In genomic region chr2:127968610-127969339, GRCh38 we compare ENCODE assay signal across 29 cellular contexts. TPM values are rescaled to one million over a fixed set of nuclear protein-coding genes. Genes with fewer than 3 reads are reported as not detected.
DNase-seq lines count a peak whose midpoint lies in the region; ATAC-seq, FAIRE-seq and TF ChIP-seq lines count a peak whose summit lies in the region.
"Had no signal": no experiment of that assay in that cellular context is flagged by ENCODE, and none has a peak within 500 bp of the region (broad histone marks: within the 10 kb centered on the region; RNA-seq: fewer than 3 reads in every experiment).

No MANE protein-coding gene starts in this region.

- no peaks in the 10 kb centered on the region for H3K9me3 ChIP-seq in pancreas
- H3K9me3 ChIP-seq: BE2C, esophagus muscularis mucosa, right atrium auricular region had no signal

- no peak overlapping the region for H3K27ac Mint-ChIP-seq in progenitor cell of endocrine pancreas
- H3K27ac Mint-ChIP-seq: activated naive CD8-positive, alpha-beta T cell treated with anti-CD3 and anti-CD28 coated beads for 36 hours; activated T-helper 2 cell treated with anti-CD3 and anti-CD28 coated beads, Interferon-gamma antibody, Interleukin-2, Interleukin-4, amounts not matched to agents 10 μg/mL and 5 μg/mL and 100 μg/mL, durations not matched to agents 14 hours and 24 hours and 36 hours; memory B cell had no signal

- peaks cover 0 to 4% (median 0%) of the 10 kb centered on the region in 3 donors for H3K4me1 ChIP-seq in pancreas
- H3K4me1 ChIP-seq: BE2C, esophagus muscularis mucosa, right atrium auricular region had no signal

- no peaks in the 10 kb centered on the region for H3K27me3 Mint-ChIP-seq in progenitor cell of endocrine pancreas
- H3K27me3 Mint-ChIP-seq: activated naive CD8-positive, alpha-beta T cell treated with anti-CD3 and anti-CD28 coated beads for 36 hours; memory B cell had no signal

- intact Hi-C loops in pancreas (cut with DNase I), result no loop called here

- POLR2A ChIA-PET in AG04449 (lab: Yijun Ruan, JAX), result no interaction called here

- TF ChIP-seq CTCF in AG04449 (IDR thresholded peaks at IDR 0.05; ENCODE audit: insufficient read depth, low read length, missing control alignments), result no peak
- TF ChIP-seq CTCF in fibroblast of villous mesenchyme (IDR thresholded peaks at IDR 0.05; ENCODE audit: insufficient read depth, low read depth, low read length), result no peak
- no peak for TF ChIP-seq CTCF in progenitor cell of endocrine pancreas (IDR thresholded peaks at IDR 0.05; ENCODE audit: unreplicated experiment)
- TF ChIP-seq CTCF in pancreas (IDR thresholded peaks at IDR 0.05), result no peak

- DNase-seq in AG04449 (ENCODE audit: low read depth, low spot score) (peak; percentile 9), amniotic epithelial cell (ENCODE audit: low read depth) (peak; percentile 86), fibroblast of villous mesenchyme (ENCODE audit: low read depth) (peak; percentile 79), pons (ENCODE audit: low spot score) (peak; percentile 48), progenitor cell of endocrine pancreas (ENCODE audit: low spot score, unreplicated experiment) (no peak), cortex of kidney (lab: John Stamatoyannopoulos, UW) (no peak), pancreas (no peak)
- DNase-seq: activated CD4-positive, alpha-beta T cell treated with anti-CD3 and anti-CD28 coated beads, Interleukin-2, amount 50 U/mL, for 48 hours; activated naive CD8-positive, alpha-beta T cell treated with anti-CD3 and anti-CD28 coated beads for 36 hours; BE2C; effector CD8-positive, alpha-beta T cell; GF-D8; KBM-7; kidney glomerular epithelial cell; NCI-H524 treated with DMSO at 0.1 percent for 48 hours; NK-92 treated with Interleukin-12 subunit alpha and Interleukin-12 subunit beta, amount 100 ng/mL, for 24 hours; PC-9; Right ventricle myocardium superior; stimulated activated CD4-positive, alpha-beta T cell treated with anti-CD3 and anti-CD28 coated beads, Interleukin-12 subunit alpha, Interleukin-12 subunit beta, amount 100 ng/mL, for 4 hours; stimulated activated CD4-positive, alpha-beta T cell treated with anti-CD3 and anti-CD28 coated beads, Interleukin-4, amount 100 ng/mL, for 4 hours; stimulated activated naive CD4-positive, alpha-beta T cell treated with Interleukin-2 at 50 U/mL for 16 hours; trophoblast cell had no signal

- H3K36me3 Mint-ChIP-seq in progenitor cell of endocrine pancreas (ENCODE audit: insufficient read depth), result peaks cover 33% of the 10 kb centered on the region

- H3K27me3 ChIP-seq in pancreas, result no peaks in the 10 kb centered on the region
- H3K27me3 ChIP-seq: BE2C, esophagus muscularis mucosa, right atrium auricular region had no signal

- FAIRE-seq in pancreas (lab: Jason Lieb, UNC), result no peak
- FAIRE-seq: GM18507, H1 had no signal

- peaks cover 6% of the 10 kb centered on the region for H3K4me1 Mint-ChIP-seq in progenitor cell of endocrine pancreas (ENCODE audit: low read depth)
- H3K4me1 Mint-ChIP-seq: activated naive CD8-positive, alpha-beta T cell treated with anti-CD3 and anti-CD28 coated beads for 36 hours had no signal

- no peaks in the 10 kb centered on the region for H3K9me3 Mint-ChIP-seq in progenitor cell of endocrine pancreas (ENCODE audit: low read depth)
- H3K9me3 Mint-ChIP-seq: activated naive CD8-positive, alpha-beta T cell treated with anti-CD3 and anti-CD28 coated beads for 36 hours; memory B cell had no signal

- H3K4me3 ChIP-seq in AG04449 (ENCODE audit: low read depth, low read length) (no peak overlapping the region), fibroblast of villous mesenchyme (ENCODE audit: low read depth, low read length) (no peak overlapping the region), pancreas (no peak overlapping the region)
- H3K4me3 ChIP-seq: esophagus muscularis mucosa, PC-9, right atrium auricular region had no signal

- H3K4me3 Mint-ChIP-seq in progenitor cell of endocrine pancreas (ENCODE audit: low read depth), result no peak overlapping the region
- H3K4me3 Mint-ChIP-seq: activated naive CD8-positive, alpha-beta T cell treated with anti-CD3 and anti-CD28 coated beads for 36 hours; memory B cell had no signal

- H3K36me3 ChIP-seq in pancreas, result peaks cover 0 to 4% (median 0%) of the 10 kb centered on the region in 3 donors
- H3K36me3 ChIP-seq: BE2C had no signal

- no peak overlapping the region for H3K27ac ChIP-seq in pancreas
- H3K27ac ChIP-seq: esophagus muscularis mucosa, PC-9, right atrium auricular region had no signal

- CTCF ChIA-PET in AG04449 (lab: Yijun Ruan, JAX), result no interaction called here

- ATAC-seq in pancreas, result no peak
- no peak for ATAC-seq in HG02571 (IDR thresholded peaks at IDR 0.05; ENCODE audit: unreplicated experiment)

- WGBS in pancreas, 2 donors, result 88 to 89% methylated on average over 11 of the region's 11 CpGs

RNA-seq across cellular contexts. Expression of gene SAP130, which starts 59.1 kb away (rescaled TPM):
- total RNA-seq in fibroblast of villous mesenchyme (5.8 and 6.0 TPM in 2 replicates), progenitor cell of endocrine pancreas (43.5 and 45.3 TPM in 2 replicates), pancreas (10 to 100 TPM in 3 of 6 donors, 1 to 10 TPM in 3; 9.0 to 14.1 (median 9.8) TPM)
- polyA plus RNA-seq in pancreas, result 1 to 10 TPM; 4.5 to 6.8 TPM

Comparison
In these comparisons a context has a peak if more than half of its experiments do, and no peak if none do; other contexts are left out.
1. DNase-seq: peak in AG04449 (single experiment), amniotic epithelial cell (single experiment), fibroblast of villous mesenchyme (single experiment) and pons (single experiment); none in progenitor cell of endocrine pancreas (single experiment), cortex of kidney (single experiment) and pancreas (0 of 6).